Comparison of ENCODE assay signal across 21 cellular contexts in genomic region chr20:40218971-40219370, GRCh38.
DNase-seq lines count a peak whose midpoint lies in the region; ATAC-seq, FAIRE-seq and TF ChIP-seq lines count a peak whose summit lies in the region.
"Had no signal": no experiment of that assay in that cellular context is flagged by ENCODE, and none has a peak within 500 bp of the region (broad histone marks: within the 10 kb centered on the region; RNA-seq: fewer than 3 reads in every experiment).

No MANE protein-coding gene starts in this region.

- no peaks in the 10 kb centered on the region for H3K79me2 ChIP-seq in HepG2 (ENCODE audit: insufficient read depth, low read length)

- DNase-seq in HepG2 (ENCODE audit: low spot score), result no peak
- no peak for DNase-seq in right lobe of liver
- DNase-seq in MV-4-11 (lab: John Stamatoyannopoulos, UW), result no peak
- DNase-seq: Caco-2; CD4-positive, CD25-positive, alpha-beta regulatory T cell; CD8-positive, alpha-beta T cell; DMS153; DND-41; GOT3; HFFc6 had no signal

- CTCF ChIA-PET in HepG2 (lab: Yijun Ruan, JAX; ENCODE audit: low intra/inter-chr PET ratio, low total read pairs), result no interaction called here

- H3K4me3 ChIP-seq in HepG2 (replicated peaks in 1 of 3; ENCODE audit: insufficient read depth in 1 of 3, low read depth in 2 of 3, low read length in 3 of 3), result no peak overlapping the region
- H3K4me3 ChIP-seq in right lobe of liver, result no peak overlapping the region
- H3K4me3 ChIP-seq: BLaER1, HAP-1 had no signal

- TF ChIP-seq EP300 in HepG2 (IDR thresholded peaks at IDR 0.05; ENCODE audit: low read depth in 2 of 2, low read length in 2 of 2), result no peak
- TF ChIP-seq EP300 in HepG2 (CRISPR knock-in tag; IDR thresholded peaks at IDR 0.05; ENCODE audit: borderline replicate concordance), result no peak

- H3K27me3 ChIP-seq in HepG2 (ENCODE audit: control insufficient read depth in 1 of 2, insufficient read depth in 2 of 2, low read length in 2 of 2) (no peaks in the 10 kb centered on the region), right lobe of liver (no peaks in the 10 kb centered on the region), layer of hippocampus (ENCODE audit: control insufficient read depth, insufficient read depth, low read length) (no peaks in the 10 kb centered on the region)
- H3K27me3 ChIP-seq: BLaER1 had no signal

- FAIRE-seq in HepG2 (lab: Jason Lieb, UNC), result no peak
- FAIRE-seq: A204.1, G401.6, GM12892, H54 had no signal

- intact Hi-C loops in HepG2 (cut with micrococcal nuclease; ENCODE audit: unreplicated experiment) (no loop called here), right lobe of liver (cut with DNase I) (no loop called here)

- no peak for TF ChIP-seq RAD21 in HepG2 (CRISPR knock-in tag; IDR thresholded peaks at IDR 0.05)

- POLR2A ChIA-PET in HepG2 (lab: Yijun Ruan, JAX), result no interaction called here

- H3K9me3 ChIP-seq in HepG2 (ENCODE audit: low read length), result no peaks in the 10 kb centered on the region
- no peaks in the 10 kb centered on the region for H3K9me3 ChIP-seq in right lobe of liver
- H3K9me3 ChIP-seq: BLaER1, HAP-1 had no signal

- in situ Hi-C loops in HepG2 (cut with HindIII; ENCODE audit: extremely low pct_ligation_motif_present, low pct_unique_long_range_greater_than_20kb), result no loop called here

- H3K4me2 ChIP-seq in HepG2 (ENCODE audit: low read depth, low read length), result no peak overlapping the region
- H3K4me2 ChIP-seq: BLaER1 had no signal

- no peak overlapping the region for H2AFZ ChIP-seq in HepG2 (ENCODE audit: low read length)

- no TSS peak for BruUV-seq in HepG2 (replicated peaks; lab: Mats Ljungman, UMichigan)

- no peaks in the 10 kb centered on the region for H3K4me1 ChIP-seq in HepG2 (ENCODE audit: insufficient read depth, low read length)
- H3K4me1 ChIP-seq in right lobe of liver, result no peaks in the 10 kb centered on the region
- H3K4me1 ChIP-seq: BLaER1, Caco-2, HAP-1 had no signal

- no peak overlapping the region for H3K9ac ChIP-seq in HepG2 (ENCODE audit: insufficient read depth, low read depth, low read length)
- H3K9ac ChIP-seq: BLaER1 had no signal

- TF ChIP-seq POLR2A in HepG2 (IDR thresholded peaks at IDR 0.05; ENCODE audit: insufficient read depth in 1 of 2, low read depth in 2 of 2, low read length in 2 of 2) (no peak), right lobe of liver (IDR thresholded peaks at IDR 0.05) (no peak)

- WGBS in HepG2 (ENCODE audit: low lambda C conversion rate), result 4% methylated on average over 2 of the region's 2 CpGs
- WGBS in right lobe of liver (ENCODE audit: insufficient coverage, low coverage, low lambda C conversion rate, missing lambda C conversion rate), result 48% methylated on average over 2 of the region's 2 CpGs

- ATAC-seq in HepG2, result no peak
- ATAC-seq in right lobe of liver, result no peak
- ATAC-seq in HG03196 (IDR thresholded peaks at IDR 0.05; ENCODE audit: unreplicated experiment), result no peak
- ATAC-seq: CD8-positive, alpha-beta T cell had no signal

- H3K36me3 ChIP-seq in HepG2 (replicated peaks in 1 of 2; ENCODE audit: control insufficient read depth in 1 of 2, insufficient read depth in 2 of 2, low read length in 2 of 2) (no peaks in the 10 kb centered on the region), right lobe of liver (no peaks in the 10 kb centered on the region)
- H3K36me3 ChIP-seq: BLaER1, HAP-1 had no signal

- no peaks in the 10 kb centered on the region for H4K20me1 ChIP-seq in HepG2 (ENCODE audit: insufficient read depth, low read length)
- H4K20me1 ChIP-seq: BLaER1 had no signal

- H3K27ac ChIP-seq in HepG2 (ENCODE audit: extremely low read length, insufficient read depth, low read length) (no peak overlapping the region), right lobe of liver (no peak overlapping the region), layer of hippocampus (ENCODE audit: low read depth, low read length) (peak overlapping the region; percentile 11), temporal lobe (ENCODE audit: low read depth, low read length) (peak overlapping the region; percentile 60)
- H3K27ac ChIP-seq: 22Rv1, BLaER1, C4-2B had no signal

- no peak for TF ChIP-seq CTCF in HepG2 (CRISPR knock-in tag; IDR thresholded peaks at IDR 0.05)
- TF ChIP-seq CTCF in right lobe of liver (IDR thresholded peaks at IDR 0.05), result no peak

TF ChIP-seq in HepG2, 621 proteins besides CTCF, POLR2A, EP300 and RAD21:
- TF ChIP-seq CREB1 (IDR thresholded peaks at IDR 0.05) (peak; percentile 67), CREB1 (CRISPR knock-in tag; IDR thresholded peaks at IDR 0.05) (no peak), ATF7 (IDR thresholded peaks at IDR 0.05) (peak; percentile 92), ATF7 (CRISPR knock-in tag; IDR thresholded peaks at IDR 0.05) (no peak)
- TF ChIP-seq, protein P1, sequence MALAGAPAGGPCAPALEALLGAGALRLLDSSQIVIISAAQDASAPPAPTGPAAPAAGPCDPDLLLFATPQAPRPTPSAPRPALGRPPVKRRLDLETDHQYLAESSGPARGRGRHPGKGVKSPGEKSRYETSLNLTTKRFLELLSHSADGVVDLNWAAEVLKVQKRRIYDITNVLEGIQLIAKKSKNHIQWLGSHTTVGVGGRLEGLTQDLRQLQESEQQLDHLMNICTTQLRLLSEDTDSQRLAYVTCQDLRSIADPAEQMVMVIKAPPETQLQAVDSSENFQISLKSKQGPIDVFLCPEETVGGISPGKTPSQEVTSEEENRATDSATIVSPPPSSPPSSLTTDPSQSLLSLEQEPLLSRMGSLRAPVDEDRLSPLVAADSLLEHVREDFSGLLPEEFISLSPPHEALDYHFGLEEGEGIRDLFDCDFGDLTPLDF (CRISPR knock-in tag; IDR thresholded peaks at IDR 0.05), result no peak

Comparison
In these comparisons a context has a peak if more than half of its experiments do, and no peak if none do; other contexts are left out.
1. H3K27ac ChIP-seq: peak in layer of hippocampus (single experiment) and temporal lobe (single experiment); none in HepG2 (single experiment) and right lobe of liver (0 of 3).